Comparison of ENCODE assay signal across 8 cellular contexts in genomic region chr22:37020192-37020479, GRCh38. TPM values are rescaled to one million over a fixed set of nuclear protein-coding genes. Genes with fewer than 3 reads are reported as not detected.
DNase-seq lines count a peak whose midpoint lies in the region; ATAC-seq and TF ChIP-seq lines count a peak whose summit lies in the region.

No MANE protein-coding gene starts in this region.

- H3K4me1 ChIP-seq in esophagus muscularis mucosa: peaks cover 62 to 82% (median 67%) of the 10 kb centered on the region in 4 donors

- TF ChIP-seq CTCF in esophagus muscularis mucosa (IDR thresholded peaks at IDR 0.05): no peak
- no peak for TF ChIP-seq CTCF in natural killer cell (IDR thresholded peaks at IDR 0.05)

- peak overlapping the region; percentile 57 to 89 for H3K27ac Mint-ChIP-seq in natural killer cell

- no peak for TF ChIP-seq POLR2A in esophagus muscularis mucosa (IDR thresholded peaks at IDR 0.05; ENCODE audit: low read depth)

- TF ChIP-seq EP300 in esophagus muscularis mucosa (IDR thresholded peaks at IDR 0.05): no peak

- no peaks in the 10 kb centered on the region for H3K9me3 ChIP-seq in esophagus muscularis mucosa

- H3K27me3 ChIP-seq in H7 (ENCODE audit: control insufficient read depth, insufficient read depth, low read length) (no peaks in the 10 kb centered on the region), esophagus muscularis mucosa (no peaks in the 10 kb centered on the region)

- H3K36me3 ChIP-seq in H7 (replicated peaks; ENCODE audit: control insufficient read depth, insufficient read depth, low read length): peaks cover 4% of the 10 kb centered on the region
- H3K36me3 ChIP-seq in esophagus muscularis mucosa: peaks cover 10 to 40% (median 20%) of the 10 kb centered on the region in 4 donors

- H3K4me3 ChIP-seq in H7 (ENCODE audit: insufficient read depth, low read depth, low read length) (peak overlapping the region; percentile 91), esophagus muscularis mucosa (peak overlapping the region; percentile 86 to 98 (median 92))

- H3K4me1 Mint-ChIP-seq in natural killer cell: peaks cover 12 to 31% of the 10 kb centered on the region in 2 donors

- no peaks in the 10 kb centered on the region for H3K27me3 Mint-ChIP-seq in natural killer cell (ENCODE audit: low read depth in 2 of 2)

- peak; percentile 61 for ATAC-seq in SK-N-SH treated with all-trans-retinoic acid at 6 μM for 48 hours
- ATAC-seq in natural killer cell: peak in 2 of 3 donors; percentile 1 to 8
- ATAC-seq in HG03469 (IDR thresholded peaks at IDR 0.05; ENCODE audit: unreplicated experiment): no peak
- ATAC-seq in GM21529 (IDR thresholded peaks at IDR 0.05; ENCODE audit: unreplicated experiment): no peak

- H3K27ac ChIP-seq in esophagus muscularis mucosa (replicated peaks in 1 of 4): peak overlapping the region; percentile 89 to 97 (median 94)

- DNase-seq in AG20443 (ENCODE audit: low spot score) (peak; percentile 70), H7 (no peak), esophagus muscularis mucosa (ENCODE audit: extremely low spot score) (no peak), natural killer cell (no peak), NCI-H2081 treated with DMSO at 0.1 percent for 48 hours (lab: John Stamatoyannopoulos, UW) (no peak)

- H3K9me3 Mint-ChIP-seq in natural killer cell: no peaks in the 10 kb centered on the region

- 0% methylated on average over 5 of the region's 5 CpGs for WGBS in esophagus muscularis mucosa

- peak overlapping the region; percentile 90 for H3K4me3 Mint-ChIP-seq in natural killer cell

- intact Hi-C loops in esophagus muscularis mucosa (cut with DNase I): no loop called here
- intact Hi-C loops in natural killer cell (cut with micrococcal nuclease): no loop called here

- H3K36me3 Mint-ChIP-seq in natural killer cell: no peaks in the 10 kb centered on the region

TF ChIP-seq in SK-N-SH treated with all-trans-retinoic acid at 6 μM for 48 hours, 23 proteins besides CTCF, POLR2A, EP300 and RAD21:
- no peak for TF ChIP-seq RARB (CRISPR knock-in tag; IDR thresholded peaks at IDR 0.05)
- no peak for TF ChIP-seq PATZ1 (CRISPR knock-in tag; IDR thresholded peaks at IDR 0.05; ENCODE audit: borderline replicate concordance)
- TF ChIP-seq ZC3H10 (CRISPR knock-in tag; IDR thresholded peaks at IDR 0.05): no peak
- TF ChIP-seq TOX (CRISPR knock-in tag; IDR thresholded peaks at IDR 0.05; ENCODE audit: borderline replicate concordance): no peak
- TF ChIP-seq ZNF70 (CRISPR knock-in tag; IDR thresholded peaks at IDR 0.05): no peak
- no peak for TF ChIP-seq GLIS3 (CRISPR knock-in tag; IDR thresholded peaks at IDR 0.05)
- TF ChIP-seq ZFP3 (CRISPR knock-in tag; IDR thresholded peaks at IDR 0.05): no peak
- TF ChIP-seq ARNTL (CRISPR knock-in tag; IDR thresholded peaks at IDR 0.05; ENCODE audit: borderline replicate concordance, low read depth): no peak
- no peak for TF ChIP-seq TCF4 (CRISPR knock-in tag; IDR thresholded peaks at IDR 0.05; ENCODE audit: borderline replicate concordance)
- TF ChIP-seq ZNF565 (CRISPR knock-in tag; conservative IDR thresholded peaks at IDR 0.05; ENCODE audit: low read depth): no peak
- no peak for TF ChIP-seq BACH2 (CRISPR knock-in tag; IDR thresholded peaks at IDR 0.05; ENCODE audit: borderline replicate concordance)
- TF ChIP-seq PPARA (CRISPR knock-in tag; IDR thresholded peaks at IDR 0.05; ENCODE audit: borderline replicate concordance): no peak
- TF ChIP-seq ZNF8 (CRISPR knock-in tag; IDR thresholded peaks at IDR 0.05): no peak
- TF ChIP-seq ZFP30 (CRISPR knock-in tag; IDR thresholded peaks at IDR 0.05): no peak
- TF ChIP-seq OSR1 (CRISPR knock-in tag; IDR thresholded peaks at IDR 0.05): no peak
- no peak for TF ChIP-seq CSDC2 (CRISPR knock-in tag; IDR thresholded peaks at IDR 0.05)
- no peak for TF ChIP-seq TSHZ2 (CRISPR knock-in tag; IDR thresholded peaks at IDR 0.05)
- TF ChIP-seq SNAI2 (CRISPR knock-in tag; IDR thresholded peaks at IDR 0.05): no peak

RNA-seq across cellular contexts. Expression of gene MPST, which starts 0.6 kb away (rescaled TPM):
- 188 and 201 TPM in 2 replicates for total RNA-seq in H7 (2014; rRNA removed; shearing (Covaris generic))
- total RNA-seq in esophagus muscularis mucosa (100 to 1,000 TPM; 124 to 205 (median 169) TPM), natural killer cell (10 to 100 TPM; 21.4 to 23.9 (median 22.9) TPM)

RNA-seq across cellular contexts. Expression of gene TST, which starts 0.9 kb away (rescaled TPM):
- 39.9 and 45.7 TPM in 2 replicates for total RNA-seq in H7 (2014; rRNA removed; shearing (Covaris generic))
- 10 to 100 TPM; 27.0 to 44.8 (median 38.6) TPM for total RNA-seq in esophagus muscularis mucosa
- 1 to 10 TPM; 3.1 to 4.9 (median 4.3) TPM for total RNA-seq in natural killer cell

RNA-seq across cellular contexts. Expression of gene KCTD17, which starts 31.4 kb away (rescaled TPM):
- 29.5 and 31.1 TPM in 2 replicates for total RNA-seq in H7 (2014; rRNA removed; shearing (Covaris generic))
- total RNA-seq in esophagus muscularis mucosa: 10 to 100 TPM; 17.9 to 35.8 (median 28.7) TPM
- 10 to 100 TPM; 21.3 to 29.4 (median 22.9) TPM for total RNA-seq in natural killer cell

Comparison
In these comparisons a context has a peak if more than half of its experiments do, and no peak if none do; other contexts are left out.
1. ATAC-seq: peak in SK-N-SH treated with all-trans-retinoic acid at 6 μM for 48 hours (single experiment) and natural killer cell (2 of 3); none in HG03469 (single experiment) and GM21529 (single experiment).